Comparison of ENCODE assay signal across 9 cellular contexts in genomic region chr11:65607614-65608426, GRCh38. TPM values are rescaled to one million over a fixed set of nuclear protein-coding genes. Genes with fewer than 3 reads are reported as not detected.
A peak's percentile ranks its signal among the peaks of the same experiment; 100 is the strongest.
DNase-seq lines count a peak whose midpoint lies in the region; ATAC-seq and TF ChIP-seq lines count a peak whose summit lies in the region.
"Had no signal": no experiment of that assay in that cellular context is flagged by ENCODE, and none has a peak within 500 bp of the region (broad histone marks: within the 10 kb centered on the region; RNA-seq: fewer than 3 reads in every experiment).

No MANE protein-coding gene starts in this region.

- H3K27me3 ChIP-seq in A673 (replicated peaks; ENCODE audit: insufficient read depth, low read depth, low read length, poor library complexity), result no peaks in the 10 kb centered on the region
- H3K27me3 ChIP-seq in lower lobe of right lung (ENCODE audit: low read depth), result no peaks in the 10 kb centered on the region

- CTCF ChIA-PET in A673 (lab: Charles Lee), result interaction anchor here (1.0 to 2.5 kb wide), 3 partner anchors 14 to 68 kb away, joined by 3 to 9 read pairs (median 6); partner anchors contain the start of gene ZNRD2

- in situ Hi-C loops in GM13977 (cut with MboI; ENCODE audit: low pct_unique_long_range_greater_than_20kb, low sequenced_read_pairs, unreplicated experiment), result no loop called here

- H3K27ac Mint-ChIP-seq in activated T-helper 1 cell treated with anti-CD3 and anti-CD28 coated beads, Interleukin-12 subunit alpha, Interleukin-12 subunit beta, Interleukin-2, Interleukin-4 antibody, amounts not matched to agents 30 ng/mL and 10 ng/mL and 1 ng/mL, durations not matched to agents 14 hours and 24 hours and 36 hours, result peak overlapping the region; percentile 16

- no peak for DNase-seq in A673 (ENCODE audit: low spot score)
- no peak for DNase-seq in activated T-helper 1 cell treated with anti-CD3 and anti-CD28 coated beads, Interleukin-12 subunit alpha, Interleukin-12 subunit beta, Interleukin-2, Interleukin-4 antibody, amounts not matched to agents 30 ng/mL and 10 ng/mL and 1 ng/mL, durations not matched to agents 14 hours and 24 hours and 36 hours (ENCODE audit: low spot score)
- no peak for DNase-seq in lower lobe of right lung
- DNase-seq in NCI-H82 (lab: John Stamatoyannopoulos, UW), result no peak
- no peak for DNase-seq in NCI-H1092 treated with DMSO at 0.1 percent for 48 hours (lab: John Stamatoyannopoulos, UW)
- no peak for DNase-seq in GM13977 (ENCODE audit: low spot score)
- DNase-seq: CD8-positive, alpha-beta memory T cell; NCI-H774 had no signal

- H3K9me3 ChIP-seq in A673 (ENCODE audit: low read depth, low read length, poor library complexity, severe bottlenecking), result no peaks in the 10 kb centered on the region
- no peaks in the 10 kb centered on the region for H3K9me3 ChIP-seq in lower lobe of right lung

- H3K36me3 ChIP-seq in A673 (ENCODE audit: insufficient read depth, low read length, poor library complexity, severe bottlenecking), result peaks cover 28% of the 10 kb centered on the region
- H3K36me3 ChIP-seq in lower lobe of right lung, result peaks cover 86% of the 10 kb centered on the region

- peaks cover 46% of the 10 kb centered on the region for H3K36me3 Mint-ChIP-seq in activated T-helper 1 cell treated with anti-CD3 and anti-CD28 coated beads, Interleukin-12 subunit alpha, Interleukin-12 subunit beta, Interleukin-2, Interleukin-4 antibody, amounts not matched to agents 30 ng/mL and 10 ng/mL and 1 ng/mL, durations not matched to agents 14 hours and 24 hours and 36 hours (ENCODE audit: low read depth)

- POLR2A ChIA-PET in A673 (lab: Charles Lee; ENCODE audit: low non-redundant PET), result no interaction called here

- H3K4me3 ChIP-seq in A673 (ENCODE audit: low read depth, low read length, poor library complexity, severe bottlenecking), result peak overlapping the region; percentile 35
- H3K4me3 ChIP-seq in lower lobe of right lung, result peak overlapping the region; percentile 38

- intact Hi-C loops in A673 (cut with micrococcal nuclease; ENCODE audit: unreplicated experiment), result loop anchor here (5.0 kb wide), 1 partner anchor 36 kb away; the partner anchor contains the start of genes FAM89B and ZNRD2
- intact Hi-C loops in activated T-helper 1 cell treated with anti-CD3 and anti-CD28 coated beads, Interleukin-12 subunit alpha, Interleukin-12 subunit beta, Interleukin-2, Interleukin-4 antibody, amounts not matched to agents 30 ng/mL and 10 ng/mL and 1 ng/mL, durations not matched to agents 14 hours and 24 hours and 36 hours (cut with micrococcal nuclease), result no loop called here
- intact Hi-C loops in lower lobe of right lung (cut with DNase I), result no loop called here

- BruUV-seq in A673 (replicated peaks; lab: Mats Ljungman, UMichigan), result no TSS peak

- H3K4me1 ChIP-seq in A673 (ENCODE audit: insufficient read depth, low read length, poor library complexity, severe bottlenecking) (peaks cover 22% of the 10 kb centered on the region), lower lobe of right lung (peaks cover 59% of the 10 kb centered on the region)

- no peaks in the 10 kb centered on the region for H3K27me3 Mint-ChIP-seq in activated T-helper 1 cell treated with anti-CD3 and anti-CD28 coated beads, Interleukin-12 subunit alpha, Interleukin-12 subunit beta, Interleukin-2, Interleukin-4 antibody, amounts not matched to agents 30 ng/mL and 10 ng/mL and 1 ng/mL, durations not matched to agents 14 hours and 24 hours and 36 hours (ENCODE audit: insufficient read depth)
- H3K27me3 Mint-ChIP-seq: CD8-positive, alpha-beta memory T cell had no signal

- H3K4me3 Mint-ChIP-seq in activated T-helper 1 cell treated with anti-CD3 and anti-CD28 coated beads, Interleukin-12 subunit alpha, Interleukin-12 subunit beta, Interleukin-2, Interleukin-4 antibody, amounts not matched to agents 30 ng/mL and 10 ng/mL and 1 ng/mL, durations not matched to agents 14 hours and 24 hours and 36 hours, result no peak overlapping the region

- peak overlapping the region; percentile 57 for H3K27ac ChIP-seq in A673 (ENCODE audit: low read depth, low read length, poor library complexity, severe bottlenecking)
- peak overlapping the region; percentile 44 for H3K27ac ChIP-seq in lower lobe of right lung
- H3K27ac ChIP-seq: VCaP had no signal

- H3K9me3 Mint-ChIP-seq in activated T-helper 1 cell treated with anti-CD3 and anti-CD28 coated beads, Interleukin-12 subunit alpha, Interleukin-12 subunit beta, Interleukin-2, Interleukin-4 antibody, amounts not matched to agents 30 ng/mL and 10 ng/mL and 1 ng/mL, durations not matched to agents 14 hours and 24 hours and 36 hours, result no peaks in the 10 kb centered on the region
- H3K9me3 Mint-ChIP-seq: CD8-positive, alpha-beta memory T cell had no signal

- no peak for ATAC-seq in lower lobe of right lung

- TF ChIP-seq CTCF in A673 (conservative IDR thresholded peaks at IDR 0.05; ENCODE audit: low read depth, low read length) (no peak), lower lobe of right lung (IDR thresholded peaks at IDR 0.05) (no peak), GM13977 (IDR thresholded peaks at IDR 0.05; ENCODE audit: extremely low read depth, insufficient read depth, missing control alignments) (no peak)

- peaks cover 35% of the 10 kb centered on the region for H3K4me1 Mint-ChIP-seq in activated T-helper 1 cell treated with anti-CD3 and anti-CD28 coated beads, Interleukin-12 subunit alpha, Interleukin-12 subunit beta, Interleukin-2, Interleukin-4 antibody, amounts not matched to agents 30 ng/mL and 10 ng/mL and 1 ng/mL, durations not matched to agents 14 hours and 24 hours and 36 hours (ENCODE audit: low read depth)

RNA-seq across cellular contexts. Expression of gene MAP3K11, which starts 6.2 kb away (rescaled TPM):
- total RNA-seq in A673 (2021) (92.8 and 94.2 TPM in 2 replicates), lower lobe of right lung (113 TPM)
- 103 and 106 TPM in 2 replicates for total RNA-seq in activated T-helper 1 cell treated with anti-CD3 and anti-CD28 coated beads, Interleukin-12 subunit alpha, Interleukin-12 subunit beta, Interleukin-2, Interleukin-4 antibody, amounts not matched to agents 30 ng/mL and 10 ng/mL and 1 ng/mL, durations not matched to agents 14 hours and 24 hours and 36 hours

RNA-seq across cellular contexts. Expression of gene PCNX3, which starts 7.8 kb away (rescaled TPM):
- total RNA-seq in A673 (2021) (63.4 and 68.0 TPM in 2 replicates), lower lobe of right lung (32.4 TPM)
- total RNA-seq in activated T-helper 1 cell treated with anti-CD3 and anti-CD28 coated beads, Interleukin-12 subunit alpha, Interleukin-12 subunit beta, Interleukin-2, Interleukin-4 antibody, amounts not matched to agents 30 ng/mL and 10 ng/mL and 1 ng/mL, durations not matched to agents 14 hours and 24 hours and 36 hours, result 55.0 and 55.2 TPM in 2 replicates

RNA-seq across cellular contexts. Expression of gene KCNK7, which starts 12.2 kb away (rescaled TPM):
- total RNA-seq in A673 (2021), result 1.7 and 2.3 TPM in 2 replicates
- 1.6 and 2.0 TPM in 2 replicates for total RNA-seq in activated T-helper 1 cell treated with anti-CD3 and anti-CD28 coated beads, Interleukin-12 subunit alpha, Interleukin-12 subunit beta, Interleukin-2, Interleukin-4 antibody, amounts not matched to agents 30 ng/mL and 10 ng/mL and 1 ng/mL, durations not matched to agents 14 hours and 24 hours and 36 hours
- 1.7 TPM for total RNA-seq in lower lobe of right lung

RNA-seq across cellular contexts. Expression of gene SIPA1, which starts 30.1 kb away (rescaled TPM):
- total RNA-seq in A673 (2021), result 30.0 and 43.2 TPM in 2 replicates
- 117 and 130 TPM in 2 replicates for total RNA-seq in activated T-helper 1 cell treated with anti-CD3 and anti-CD28 coated beads, Interleukin-12 subunit alpha, Interleukin-12 subunit beta, Interleukin-2, Interleukin-4 antibody, amounts not matched to agents 30 ng/mL and 10 ng/mL and 1 ng/mL, durations not matched to agents 14 hours and 24 hours and 36 hours
- 102 TPM for total RNA-seq in lower lobe of right lung

RNA-seq across cellular contexts. Expression of gene EHBP1L1, which starts 32.0 kb away (rescaled TPM):
- total RNA-seq in A673 (2021), result 29.5 and 40.9 TPM in 2 replicates
- 168 and 178 TPM in 2 replicates for total RNA-seq in activated T-helper 1 cell treated with anti-CD3 and anti-CD28 coated beads, Interleukin-12 subunit alpha, Interleukin-12 subunit beta, Interleukin-2, Interleukin-4 antibody, amounts not matched to agents 30 ng/mL and 10 ng/mL and 1 ng/mL, durations not matched to agents 14 hours and 24 hours and 36 hours
- total RNA-seq in lower lobe of right lung, result 110 TPM
